34 cellular contexts compared by ENCODE assay signal in genomic region chr14:54836231-54836630, GRCh38.
"Had no signal": no experiment of that assay in that cellular context is flagged by ENCODE, and none has a peak within 500 bp of the region (broad histone marks: within the 10 kb centered on the region; RNA-seq: fewer than 3 reads in every experiment).

No MANE protein-coding gene starts in this region.

- H3K27ac ChIP-seq: adrenal gland, body of pancreas, brain microvascular endothelial cell, breast epithelium, VCaP had no signal

- H3K4me3 ChIP-seq: adrenal gland, body of pancreas, breast epithelium had no signal

- H3K36me3 ChIP-seq: adrenal gland, brain microvascular endothelial cell, breast epithelium had no signal

- H3K4me1 ChIP-seq: adrenal gland, body of pancreas, breast epithelium had no signal

- H3K9me3 ChIP-seq: adrenal gland, breast epithelium had no signal

- H3K27me3 ChIP-seq: adrenal gland, body of pancreas, brain microvascular endothelial cell, breast epithelium had no signal

- FAIRE-seq: astrocyte, TTC549 had no signal

- DNase-seq: activated B cell treated with CpG ODN at 0.5 μM for 24 hours; activated CD4-positive, alpha-beta memory T cell treated with anti-CD3 and anti-CD28 coated beads for 36 hours; activated CD4-positive, alpha-beta T cell treated with anti-CD3 and anti-CD28 coated beads for 4 hours; activated CD4-positive, alpha-beta T cell treated with anti-CD3 and anti-CD28 coated beads, Interleukin-2, amount 10 ng/mL, durations not matched to agents 24 days and 14 days; activated CD4-positive, alpha-beta T cell treated with anti-CD3 and anti-CD28 coated beads, Interleukin-2, amount 50 U/mL, for 1 hour; activated CD4-positive, alpha-beta T cell treated with anti-CD3 and anti-CD28 coated beads, Interleukin-2, amount 50 U/mL, for 4 hours; activated CD4-positive, CD25-positive, alpha-beta regulatory T cell treated with anti-CD3 and anti-CD28 coated beads, Interleukin-2, amount 50 U/mL, for 72 hours; activated CD8-positive, alpha-beta memory T cell treated with anti-CD3 and anti-CD28 coated beads, Interleukin-2, amount 50 U/mL, for 4 hours; activated CD8-positive, alpha-beta T cell treated with anti-CD3 and anti-CD28 coated beads for 36 hours; activated effector memory CD4-positive, alpha-beta T cell treated with anti-CD3 and anti-CD28 coated beads, Interleukin-2, amount 50 U/mL, for 16 hours; activated gamma-delta T cell treated with Interleukin-2 at 50 U/mL for 16 hours; activated naive CD4-positive, alpha-beta T cell; activated naive CD4-positive, alpha-beta T cell treated with anti-CD3 and anti-CD28 coated beads for 36 hours; activated naive CD4-positive, alpha-beta T cell treated with anti-CD3 and anti-CD28 coated beads, Interleukin-2, amount 50 U/mL, for 16 hours; activated naive CD8-positive, alpha-beta T cell treated with anti-CD3 and anti-CD28 coated beads for 36 hours; activated T-cell treated with anti-CD3 and anti-CD28 coated beads for 4 hours; activated T-cell treated with anti-CD3 and anti-CD28 coated beads, Interleukin-2, amount 50 U/mL, for 1 hour; activated T-cell treated with anti-CD3 and anti-CD28 coated beads, Interleukin-2, amount 50 U/mL, for 4 hours; activated T-cell treated with anti-CD3 and anti-CD28 coated beads, Interleukin-2, amount 50 U/mL, for 72 hours; adrenal gland; amniotic stem cell; aorta; body of pancreas; brain microvascular endothelial cell; central memory CD4-positive, alpha-beta T cell; T-cell; T-helper 17 cell; T-helper 9 cell had no signal

- ATAC-seq: activated CD8-positive, alpha-beta T cell treated with anti-CD3 and anti-CD28 coated beads for 36 hours; activated naive CD4-positive, alpha-beta T cell treated with anti-CD3 and anti-CD28 coated beads, Interleukin-2, amount 50 U/mL, for 72 hours; activated T-cell treated with anti-CD3 and anti-CD28 coated beads, Interleukin-2, amount 50 U/mL, for 4 hours; activated T-cell treated with anti-CD3 and anti-CD28 coated beads, Interleukin-2, amount 50 U/mL, for 72 hours; activated T-helper 17 cell treated with anti-CD3 and anti-CD28 coated beads, Interleukin-2, amount 50 U/mL, for 72 hours; body of pancreas; T-cell; T-helper 17 cell had no signal
